Comparison of ENCODE assay signal across 17 cellular contexts in the genomic region with DNA sequence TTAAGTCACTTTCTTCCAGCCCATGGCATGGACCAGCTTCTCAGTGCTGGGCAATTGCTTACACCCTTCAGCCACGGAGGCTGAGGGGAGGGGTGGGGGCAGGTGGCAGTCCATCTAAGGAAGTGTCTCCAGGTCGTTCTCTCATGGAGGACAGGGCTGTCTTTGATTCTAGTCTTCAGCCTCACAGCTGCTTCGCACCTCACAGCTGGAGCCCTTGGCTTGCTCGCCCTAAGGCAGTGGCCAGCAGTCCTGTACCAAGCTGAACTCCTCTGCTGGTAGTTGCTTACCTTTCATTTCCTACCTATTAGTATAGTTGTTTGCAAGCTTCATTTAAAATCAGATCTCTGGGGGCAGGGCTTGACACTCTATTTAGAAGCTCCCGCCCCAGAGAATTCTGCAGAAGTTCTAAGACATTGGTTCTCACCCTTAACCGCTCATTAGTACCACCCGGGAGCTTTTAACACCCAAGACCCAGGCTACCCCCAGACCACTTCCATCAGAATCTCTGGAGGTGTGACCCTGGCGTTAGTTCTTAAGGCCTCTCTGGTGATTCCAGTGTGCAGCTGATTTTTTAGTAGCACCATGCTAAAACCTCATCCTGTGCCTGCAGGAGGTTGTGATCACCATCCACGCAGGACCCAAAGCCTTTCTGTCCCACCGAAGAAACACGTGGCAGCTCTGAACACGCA.
DNase-seq lines count a peak whose midpoint lies in the region; TF ChIP-seq lines count a peak whose summit lies in the region.
"Had no signal": no experiment of that assay in that cellular context is flagged by ENCODE, and none has a peak within 500 bp of the region (broad histone marks: within the 10 kb centered on the region; RNA-seq: fewer than 3 reads in every experiment).

No MANE protein-coding gene starts in this region.

- H3K14ac ChIP-seq in mesenchymal stem cell (ENCODE audit: low read length in 2 of 2) (no peak overlapping the region), neuronal stem cell (ENCODE audit: low read length) (peak overlapping the region; percentile 26)

- TF ChIP-seq CTCF in dorsolateral prefrontal cortex (IDR thresholded peaks at IDR 0.05 in 54 of 56, conservative IDR thresholded peaks at IDR 0.05 in 2 of 56; ENCODE audit: low read depth in 1 of 56, partially characterized antibody in 56 of 56) (no peak), MCF 10A (IDR thresholded peaks at IDR 0.05; ENCODE audit: unreplicated experiment) (no peak)

- no peaks in the 10 kb centered on the region for H3K4me1 ChIP-seq in mesenchymal stem cell (ENCODE audit: control insufficient read depth, insufficient read depth, low read depth, low read length)
- H3K4me1 ChIP-seq in neuronal stem cell (ENCODE audit: control insufficient read depth in 2 of 2, insufficient read depth in 1 of 2, low read depth in 1 of 2, low read length in 2 of 2) = peaks cover 5 to 7% of the 10 kb centered on the region in 2 donors
- H3K4me1 ChIP-seq: Caco-2 had no signal

- H2BK5ac ChIP-seq in mesenchymal stem cell (ENCODE audit: low read depth, low read length, poor library complexity, severe bottlenecking) = no peak overlapping the region
- H2BK5ac ChIP-seq in neuronal stem cell (ENCODE audit: low read length) = no peak overlapping the region

- POLR2A ChIA-PET in MCF 10A (lab: Yijun Ruan, JAX) = no interaction called here

- no TSS peak for BruUV-seq in MCF 10A (replicated peaks; lab: Mats Ljungman, UMichigan)

- H3K9ac ChIP-seq in mesenchymal stem cell (ENCODE audit: low read length) (no peak overlapping the region), neuronal stem cell (ENCODE audit: low read depth, low read length, poor library complexity) (no peak overlapping the region)

- intact Hi-C loops in dorsolateral prefrontal cortex (cut with DNase I) (loop anchor here (5.0 to 10.0 kb wide), 3 partner anchors 365 to 1193 kb away; no protein-coding TSS in a partner anchor), MCF 10A (cut with micrococcal nuclease) (no loop called here)

- peak overlapping the region; percentile 48 for H4K91ac ChIP-seq in mesenchymal stem cell (ENCODE audit: low read length)
- no peak overlapping the region for H4K91ac ChIP-seq in neuronal stem cell (ENCODE audit: low read depth, low read length, poor library complexity)

- H2BK15ac ChIP-seq in mesenchymal stem cell (ENCODE audit: low read depth, poor library complexity, severe bottlenecking) = no peak overlapping the region
- no peak overlapping the region for H2BK15ac ChIP-seq in neuronal stem cell (ENCODE audit: low read length)

- no peak overlapping the region for H3K4ac ChIP-seq in mesenchymal stem cell (ENCODE audit: low read depth in 1 of 2, low read length in 2 of 2)
- H3K4ac ChIP-seq in neuronal stem cell (ENCODE audit: low read length) = no peak overlapping the region

- H2BK12ac ChIP-seq in mesenchymal stem cell (ENCODE audit: low read length in 2 of 2) (no peak overlapping the region), neuronal stem cell (ENCODE audit: low read length) (no peak overlapping the region)

- H3K4me1 Mint-ChIP-seq in MCF 10A (ENCODE audit: insufficient read depth, unreplicated experiment) = no peaks in the 10 kb centered on the region
- H3K4me1 Mint-ChIP-seq: IgD-negative memory B cell had no signal

- DNase-seq in ELF-1 (ENCODE audit: low read depth, low spot score) (peak; percentile 47), dorsolateral prefrontal cortex (no peak), mesenchymal stem cell (no peak), neuronal stem cell (ENCODE audit: low spot score) (no peak), MCF 10A (ENCODE audit: unreplicated experiment) (no peak), iPS-NIHi7 (ENCODE audit: extremely low spot score) (no peak), COLO668 (lab: John Stamatoyannopoulos, UW; ENCODE audit: unreplicated experiment) (no peak)
- DNase-seq: ACHN; BE2C; C1 segment of cervical spinal cord; Caco-2; CD4-positive, CD25-positive, alpha-beta regulatory T cell; CD8-positive, alpha-beta memory T cell; GF-D8; GOT3; H9 had no signal

- H2BK120ac ChIP-seq in mesenchymal stem cell (ENCODE audit: low read depth, low read length) (no peak overlapping the region), neuronal stem cell (ENCODE audit: low read depth, low read length) (no peak overlapping the region)

- H3K4me3 Mint-ChIP-seq in MCF 10A (ENCODE audit: unreplicated experiment) = no peak overlapping the region
- H3K4me3 Mint-ChIP-seq: CD4-positive, CD25-positive, alpha-beta regulatory T cell; CD8-positive, alpha-beta memory T cell; H9; IgD-negative memory B cell had no signal

- H3K27me3 Mint-ChIP-seq in MCF 10A (ENCODE audit: insufficient read depth, unreplicated experiment) = no peaks in the 10 kb centered on the region
- H3K27me3 Mint-ChIP-seq: CD4-positive, CD25-positive, alpha-beta regulatory T cell had no signal

- H2AK5ac ChIP-seq in mesenchymal stem cell (ENCODE audit: low read length, severe bottlenecking) (no peak overlapping the region), neuronal stem cell (ENCODE audit: low read depth, low read length) (no peak overlapping the region)

- H3K23ac ChIP-seq in mesenchymal stem cell (ENCODE audit: low read length in 2 of 2) (no peak overlapping the region), neuronal stem cell (ENCODE audit: low read depth, low read length, poor library complexity) (peak overlapping the region; percentile 44)

- H3K27me3 ChIP-seq in dorsolateral prefrontal cortex (no peaks in the 10 kb centered on the region), mesenchymal stem cell (ENCODE audit: control insufficient read depth in 1 of 2, insufficient read depth in 1 of 2, low read length in 2 of 2) (no peaks in the 10 kb centered on the region), neuronal stem cell (ENCODE audit: control insufficient read depth in 3 of 3, insufficient read depth in 3 of 3, low read depth in 1 of 3, low read length in 3 of 3) (no peaks in the 10 kb centered on the region)
- H3K27me3 ChIP-seq: BE2C had no signal

- H3K18ac ChIP-seq in mesenchymal stem cell (ENCODE audit: low read depth in 1 of 2, low read length in 2 of 2) (no peak overlapping the region), neuronal stem cell (ENCODE audit: low read length) (no peak overlapping the region)

- H3K4me3 ChIP-seq in dorsolateral prefrontal cortex (no peak overlapping the region), mesenchymal stem cell (ENCODE audit: insufficient read depth in 1 of 2, low read depth in 1 of 2, low read length in 2 of 2) (no peak overlapping the region), neuronal stem cell (ENCODE audit: low read length in 2 of 2) (no peak overlapping the region)

- no peak overlapping the region for H3K4me2 ChIP-seq in mesenchymal stem cell (ENCODE audit: low read length, poor library complexity, severe bottlenecking)
- no peak overlapping the region for H3K4me2 ChIP-seq in neuronal stem cell (ENCODE audit: insufficient read depth, low read length, poor library complexity, severe bottlenecking)

- no peaks in the 10 kb centered on the region for H3K9me3 ChIP-seq in mesenchymal stem cell (ENCODE audit: control insufficient read depth, low read length)
- H3K9me3 ChIP-seq in neuronal stem cell (replicated peaks in 1 of 2; ENCODE audit: control insufficient read depth in 2 of 2, insufficient read depth in 1 of 2, low read depth in 1 of 2, low read length in 2 of 2) = no peaks in the 10 kb centered on the region
- H3K9me3 ChIP-seq: BE2C, Caco-2 had no signal

- 70% methylated on average over 11 of the region's 12 CpGs for WGBS in mesenchymal stem cell
- no CpG with 5 or more reads among the region's 12 CpGs for WGBS in neuronal stem cell (ENCODE audit: extremely low coverage in 2 of 2, insufficient read length in 2 of 2, insufficient replicate concordance in 1 of 2), 2 donors

- no peak overlapping the region for H2AFZ ChIP-seq in mesenchymal stem cell (ENCODE audit: low read depth, low read length)
- H2AFZ ChIP-seq in neuronal stem cell (ENCODE audit: low read length) = no peak overlapping the region

- H3K27ac Mint-ChIP-seq in MCF 10A (ENCODE audit: low read depth, unreplicated experiment) = no peak overlapping the region
- H3K27ac Mint-ChIP-seq: CD4-positive, CD25-positive, alpha-beta regulatory T cell; H9 had no signal

- H3K36me3 ChIP-seq in mesenchymal stem cell (ENCODE audit: control insufficient read depth in 1 of 2, insufficient read depth in 2 of 2, low read depth in 1 of 2, low read length in 2 of 2) = peaks cover 0 to 25% of the 10 kb centered on the region in 2 experiments
- H3K36me3 ChIP-seq in neuronal stem cell (replicated peaks in 1 of 2; ENCODE audit: control insufficient read depth in 2 of 2, insufficient read depth in 2 of 2, low read length in 2 of 2) = peaks cover 0 to 83% of the 10 kb centered on the region in 2 donors

- H3K9me3 Mint-ChIP-seq in MCF 10A (ENCODE audit: unreplicated experiment) = no peaks in the 10 kb centered on the region
- H3K9me3 Mint-ChIP-seq: CD8-positive, alpha-beta memory T cell had no signal

- no peak overlapping the region for H4K8ac ChIP-seq in mesenchymal stem cell (ENCODE audit: low read length)
- H4K8ac ChIP-seq in neuronal stem cell (ENCODE audit: low read depth, low read length) = no peak overlapping the region

- no peaks in the 10 kb centered on the region for H3K79me1 ChIP-seq in mesenchymal stem cell (replicated peaks; ENCODE audit: low read length, poor library complexity, severe bottlenecking)
- no peaks in the 10 kb centered on the region for H3K79me1 ChIP-seq in neuronal stem cell (ENCODE audit: low read depth, low read length)

- H3K27ac ChIP-seq in dorsolateral prefrontal cortex (peak overlapping the region in 46 of 59 donors; percentile 7 to 98 (median 49)), mesenchymal stem cell (ENCODE audit: low read length, poor library complexity, severe bottlenecking) (no peak overlapping the region), neuronal stem cell (replicated peaks; ENCODE audit: low read length) (no peak overlapping the region)

- CTCF ChIA-PET in MCF 10A (lab: Yijun Ruan, JAX) = interaction anchor here (0.5 to 1.7 kb wide), 4 partner anchors 18 to 1991 kb away, joined by 3 to 5 read pairs (median 4); no protein-coding TSS in a partner anchor

- H3K36me3 Mint-ChIP-seq in MCF 10A (ENCODE audit: insufficient read depth, unreplicated experiment) = peaks cover 14% of the 10 kb centered on the region
- H3K36me3 Mint-ChIP-seq: CD4-positive, CD25-positive, alpha-beta regulatory T cell; CD8-positive, alpha-beta memory T cell; IgD-negative memory B cell had no signal

Comparison
In these comparisons a context has a peak if more than half of its experiments do, and no peak if none do; other contexts are left out.
1. H3K27ac ChIP-seq: peak in dorsolateral prefrontal cortex (46 of 59); none in mesenchymal stem cell (single experiment) and neuronal stem cell (single experiment).